Comparison of ENCODE assay signal across 8 cellular contexts in genomic region chr3:133575121-133575520, GRCh38. TPM values are rescaled to one million over a fixed set of nuclear protein-coding genes. Genes with fewer than 3 reads are reported as not detected.
DNase-seq lines count a peak whose midpoint lies in the region; ATAC-seq and TF ChIP-seq lines count a peak whose summit lies in the region.

No MANE protein-coding gene starts in this region.

- no peak overlapping the region for H3K18ac ChIP-seq in trophoblast cell (ENCODE audit: low read length)

- H2AFZ ChIP-seq in fibroblast of lung (ENCODE audit: low read length) (no peak overlapping the region), trophoblast cell (ENCODE audit: insufficient read depth, low read length, poor library complexity) (no peak overlapping the region)

- no peaks in the 10 kb centered on the region for H3K9me3 Mint-ChIP-seq in T-cell

- H3K4me3 ChIP-seq in GM06990 (replicated peaks; ENCODE audit: low read depth, low read length) (peak overlapping the region; percentile 63), fibroblast of lung (replicated peaks in 1 of 4; ENCODE audit: control extremely low read depth in 1 of 4, insufficient read depth in 1 of 4, low read depth in 3 of 4, low read length in 4 of 4) (peak overlapping the region; percentile 76 to 90 (median 84)), trophoblast cell (ENCODE audit: low read depth, low read length) (no peak overlapping the region)

- no peak overlapping the region for H4K91ac ChIP-seq in trophoblast cell (ENCODE audit: low read depth, low read length)

- no peaks in the 10 kb centered on the region for H3K27me3 ChIP-seq in GM06990 (replicated peaks; ENCODE audit: control insufficient read depth, insufficient read depth, low read length)
- H3K27me3 ChIP-seq in fibroblast of lung (ENCODE audit: control insufficient read depth, insufficient read depth, low read length), result no peaks in the 10 kb centered on the region
- no peaks in the 10 kb centered on the region for H3K27me3 ChIP-seq in trophoblast cell (ENCODE audit: insufficient read depth, low read length)

- H2BK5ac ChIP-seq in trophoblast cell (ENCODE audit: low read depth, low read length, poor library complexity), result no peak overlapping the region

- H2AK5ac ChIP-seq in trophoblast cell (ENCODE audit: low read length), result no peak overlapping the region

- CTCF ChIA-PET in T-cell (lab: Charles Lee), result interaction anchor here (0.8 to 0.9 kb wide), 2 partner anchors 84 to 87 kb away, joined by 3 read pairs; no protein-coding TSS in a partner anchor

- peaks cover 24% of the 10 kb centered on the region for H3K79me1 ChIP-seq in trophoblast cell (ENCODE audit: low read length)

- no peak for ATAC-seq in T-cell (replicated peaks in 1 of 4)
- no peak for ATAC-seq in GM19324 (IDR thresholded peaks at IDR 0.05; ENCODE audit: low FRiP score, unreplicated experiment)
- no peak for ATAC-seq in GM18870 (IDR thresholded peaks at IDR 0.05; ENCODE audit: unreplicated experiment)

- peaks cover 5% of the 10 kb centered on the region for H4K20me1 ChIP-seq in fibroblast of lung (ENCODE audit: control insufficient read depth, extremely low read depth, insufficient read depth, low read length)

- no peak overlapping the region for H3K23ac ChIP-seq in trophoblast cell (ENCODE audit: low read length)

- H3K27ac Mint-ChIP-seq in T-cell, result peak overlapping the region; percentile 90 to 91

- peak overlapping the region; percentile 91 for H3K4me2 ChIP-seq in fibroblast of lung (ENCODE audit: extremely low read depth, insufficient read depth, low read length)
- peak overlapping the region; percentile 71 for H3K4me2 ChIP-seq in trophoblast cell (ENCODE audit: low read length)

- H3K4me3 Mint-ChIP-seq in T-cell, result peak overlapping the region; percentile 91 to 93 (median 92)

- H3K79me2 ChIP-seq in fibroblast of lung (ENCODE audit: control insufficient read depth, insufficient read depth, low read length) (peaks cover 54% of the 10 kb centered on the region), trophoblast cell (ENCODE audit: control insufficient read depth, insufficient read depth, low read length, poor library complexity) (peaks cover 25% of the 10 kb centered on the region)

- no peak overlapping the region for H2BK12ac ChIP-seq in trophoblast cell (ENCODE audit: low read length)

- no CpG with 5 or more reads among the region's 3 CpGs for WGBS in trophoblast cell (ENCODE audit: extremely low coverage, insufficient coverage, insufficient read length)

- peaks cover 40% of the 10 kb centered on the region for H3K36me3 Mint-ChIP-seq in T-cell

- H3K27ac ChIP-seq in fibroblast of lung (ENCODE audit: insufficient read depth, low read length) (peak overlapping the region; percentile 95), trophoblast cell (ENCODE audit: low read depth, low read length) (no peak overlapping the region)

- no peak overlapping the region for H3K14ac ChIP-seq in trophoblast cell (ENCODE audit: low read length)

- POLR2A ChIA-PET in T-cell (lab: Charles Lee), result interaction anchor here in 1 of 2 donors (0.8 to 1.7 kb wide), 2 partner anchors 86 to 87 kb away, joined by 4 to 5 read pairs; partner anchors contain the start of gene TOPBP1

- no peaks in the 10 kb centered on the region for H3K9me3 ChIP-seq in fibroblast of lung (ENCODE audit: control insufficient read depth, insufficient read depth, low read depth, low read length)
- no peaks in the 10 kb centered on the region for H3K9me3 ChIP-seq in trophoblast cell (ENCODE audit: insufficient read depth, low read depth, low read length)

- no peak overlapping the region for H4K8ac ChIP-seq in trophoblast cell (ENCODE audit: low read depth, low read length)

- H3K27me3 Mint-ChIP-seq in T-cell, result no peaks in the 10 kb centered on the region

- peak overlapping the region; percentile 97 for H3K4ac ChIP-seq in trophoblast cell (ENCODE audit: low read depth, low read length)

- peaks cover 65 to 74% (median 69%) of the 10 kb centered on the region in 3 donors for H3K4me1 Mint-ChIP-seq in T-cell

- no peak overlapping the region for H4K12ac ChIP-seq in trophoblast cell (ENCODE audit: low read depth, low read length)

- H3K4me1 ChIP-seq in fibroblast of lung (ENCODE audit: control insufficient read depth, extremely low read depth, insufficient read depth, low read length) (peaks cover 22% of the 10 kb centered on the region), trophoblast cell (ENCODE audit: control insufficient read depth in 1 of 2, insufficient read depth in 2 of 2, low read length in 2 of 2) (peaks cover 13 to 20% of the 10 kb centered on the region in 2 experiments)

- DNase-seq in GM06990 (ENCODE audit: extremely low read depth, insufficient read length), result no peak
- DNase-seq in T-cell, result no peak
- DNase-seq in fibroblast of lung (ENCODE audit: low read depth in 2 of 2), result no peak
- peak in 1 of 2 donors; percentile 4 for DNase-seq in trophoblast cell
- DNase-seq in NCI-H2081 (lab: John Stamatoyannopoulos, UW), result no peak
- no peak for DNase-seq in NCI-H146 treated with DMSO at 0.1 percent for 48 hours (lab: John Stamatoyannopoulos, UW; ENCODE audit: unreplicated experiment)

- TF ChIP-seq CTCF in GM06990 (IDR thresholded peaks at IDR 0.05; ENCODE audit: insufficient read depth, low read length, poor library complexity, severe bottlenecking) (no peak), fibroblast of lung (conservative IDR thresholded peaks at IDR 0.05 in 1 of 2, IDR thresholded peaks at IDR 0.05 in 1 of 2; ENCODE audit: low read depth in 1 of 2, low read length in 2 of 2) (no peak)

- H2BK120ac ChIP-seq in trophoblast cell (ENCODE audit: insufficient read depth, low read length, poor library complexity), result no peak overlapping the region

- peak overlapping the region; percentile 93 for H3K9ac ChIP-seq in fibroblast of lung (ENCODE audit: insufficient read depth, low read length)
- H3K9ac ChIP-seq in trophoblast cell (ENCODE audit: low read length), result peak overlapping the region; percentile 99

- H3K36me3 ChIP-seq in GM06990 (ENCODE audit: control insufficient read depth, insufficient read depth, low read length) (peaks cover 14% of the 10 kb centered on the region), fibroblast of lung (ENCODE audit: control insufficient read depth, insufficient read depth, low read length) (peaks cover 6% of the 10 kb centered on the region), trophoblast cell (ENCODE audit: control insufficient read depth in 1 of 2, insufficient read depth in 2 of 2, low read length in 2 of 2) (peaks cover 9 to 17% of the 10 kb centered on the region in 2 experiments)

RNA-seq across cellular contexts. Expression of gene CDV3, which starts 1.6 kb away (rescaled TPM):
- 100 to 1,000 TPM; 179 to 204 (median 192) TPM for total RNA-seq in T-cell
- total RNA-seq in fibroblast of lung, result 218 and 221 TPM in 2 replicates
- 171 and 185 TPM in 2 replicates for polyA plus RNA-seq in fibroblast of lung
- 181 and 182 TPM in 2 replicates for polyA plus RNA-seq in fibroblast of lung (2012)
- polyA minus RNA-seq in fibroblast of lung (ENCODE audit: low replicate concordance), result 25.4 and 31.6 TPM in 2 replicates
- polyA plus RNA-seq in trophoblast cell (2013), result 165 and 171 TPM in 2 replicates
